7 cellular contexts compared by ENCODE assay signal in genomic region chr17:40355123-40355803, GRCh38. TPM values are rescaled to one million over a fixed set of nuclear protein-coding genes. Genes with fewer than 3 reads are reported as not detected.
DNase-seq lines count a peak whose midpoint lies in the region; ATAC-seq and TF ChIP-seq lines count a peak whose summit lies in the region.

No MANE protein-coding gene starts in this region.

- peaks cover 23% of the 10 kb centered on the region for H3K36me3 Mint-ChIP-seq in activated CD4-positive, alpha-beta T cell treated with anti-CD3 and anti-CD28 coated beads, Interleukin-2, amount 10 ng/mL, durations not matched to agents 24 days and 14 days (ENCODE audit: low read depth)
- peaks cover 10% of the 10 kb centered on the region for H3K36me3 Mint-ChIP-seq in memory B cell

- no peaks in the 10 kb centered on the region for H3K9me3 Mint-ChIP-seq in activated CD4-positive, alpha-beta T cell treated with anti-CD3 and anti-CD28 coated beads, Interleukin-2, amount 10 ng/mL, durations not matched to agents 24 days and 14 days
- no peaks in the 10 kb centered on the region for H3K9me3 Mint-ChIP-seq in memory B cell

- H3K27ac Mint-ChIP-seq in activated CD4-positive, alpha-beta T cell treated with anti-CD3 and anti-CD28 coated beads, Interleukin-2, amount 10 ng/mL, durations not matched to agents 24 days and 14 days, result no peak overlapping the region
- peak overlapping the region; percentile 11 for H3K27ac Mint-ChIP-seq in memory B cell

- H3K4me1 Mint-ChIP-seq in activated CD4-positive, alpha-beta T cell treated with anti-CD3 and anti-CD28 coated beads, Interleukin-2, amount 10 ng/mL, durations not matched to agents 24 days and 14 days, result peaks cover 17% of the 10 kb centered on the region
- H3K4me1 Mint-ChIP-seq in memory B cell, result peaks cover 16% of the 10 kb centered on the region

- no peaks in the 10 kb centered on the region for H3K27me3 Mint-ChIP-seq in activated CD4-positive, alpha-beta T cell treated with anti-CD3 and anti-CD28 coated beads, Interleukin-2, amount 10 ng/mL, durations not matched to agents 24 days and 14 days
- H3K27me3 Mint-ChIP-seq in memory B cell, result peaks cover 2% of the 10 kb centered on the region

- intact Hi-C loops in activated CD4-positive, alpha-beta T cell treated with anti-CD3 and anti-CD28 coated beads, Interleukin-2, amount 10 ng/mL, durations not matched to agents 24 days and 14 days (cut with micrococcal nuclease), result loop anchor here (1.0 to 2.0 kb wide), 2 partner anchors 52 to 154 kb away; no protein-coding TSS in a partner anchor

- ATAC-seq in memory B cell (ENCODE audit: low read depth), result peak; percentile 83
- ATAC-seq in GM19023 (IDR thresholded peaks at IDR 0.05; ENCODE audit: unreplicated experiment), result no peak

- H3K4me3 Mint-ChIP-seq in activated CD4-positive, alpha-beta T cell treated with anti-CD3 and anti-CD28 coated beads, Interleukin-2, amount 10 ng/mL, durations not matched to agents 24 days and 14 days, result no peak overlapping the region
- H3K4me3 Mint-ChIP-seq in memory B cell, result no peak overlapping the region

- peak; percentile 92 for TF ChIP-seq CTCF in GM12872 (IDR thresholded peaks at IDR 0.05; ENCODE audit: insufficient read depth, low read depth, low read length)
- TF ChIP-seq CTCF in choroid plexus epithelial cell (conservative IDR thresholded peaks at IDR 0.05; ENCODE audit: low read depth, low read length), result peak; percentile 92

- H3K4me3 ChIP-seq in choroid plexus epithelial cell (ENCODE audit: low read depth, low read length), result no peak overlapping the region

- peak; percentile 37 for DNase-seq in NCI-H1092 (lab: John Stamatoyannopoulos, UW)
- peak; percentile 94 for DNase-seq in activated CD4-positive, alpha-beta T cell treated with anti-CD3 and anti-CD28 coated beads, Interleukin-2, amount 10 ng/mL, durations not matched to agents 24 days and 14 days
- DNase-seq in choroid plexus epithelial cell (ENCODE audit: low read depth), result peak; percentile 66
- DNase-seq in memory B cell (ENCODE audit: low spot score in 2 of 2), result peak; percentile 94 to 99
- DNase-seq in stimulated activated CD8-positive, alpha-beta memory T cell treated with anti-CD3 and anti-CD28 coated beads, Interleukin-15, amount 100 ng/mL, for 4 hours (ENCODE audit: low read depth in 2 of 2), result peak; percentile 46 to 49

RNA-seq across cellular contexts. Expression of gene GJD3, which starts 9.3 kb away (rescaled TPM):
- 0.23 and 0.38 TPM in 2 replicates for total RNA-seq in activated CD4-positive, alpha-beta T cell treated with anti-CD3 and anti-CD28 coated beads, Interleukin-2, amount 10 ng/mL, durations not matched to agents 24 days and 14 days

RNA-seq across cellular contexts. Expression of gene RARA, which starts 46.3 kb away (rescaled TPM):
- 24.0 and 26.2 TPM in 2 replicates for total RNA-seq in activated CD4-positive, alpha-beta T cell treated with anti-CD3 and anti-CD28 coated beads, Interleukin-2, amount 10 ng/mL, durations not matched to agents 24 days and 14 days

Comparison
In these comparisons a context has a peak if more than half of its experiments do, and no peak if none do; other contexts are left out.
1. DNase-seq: peak in every context shown above with its lines; median percentile 96 in memory B cell; 94 in activated CD4-positive, alpha-beta T cell treated with anti-CD3 and anti-CD28 coated beads, Interleukin-2, amount 10 ng/mL, durations not matched to agents 24 days and 14 days; 66 in choroid plexus epithelial cell; 48 in stimulated activated CD8-positive, alpha-beta memory T cell treated with anti-CD3 and anti-CD28 coated beads, Interleukin-15, amount 100 ng/mL, for 4 hours; 37 in NCI-H1092.